ENCODE assay signal across 25 cellular contexts in the genomic region with DNA sequence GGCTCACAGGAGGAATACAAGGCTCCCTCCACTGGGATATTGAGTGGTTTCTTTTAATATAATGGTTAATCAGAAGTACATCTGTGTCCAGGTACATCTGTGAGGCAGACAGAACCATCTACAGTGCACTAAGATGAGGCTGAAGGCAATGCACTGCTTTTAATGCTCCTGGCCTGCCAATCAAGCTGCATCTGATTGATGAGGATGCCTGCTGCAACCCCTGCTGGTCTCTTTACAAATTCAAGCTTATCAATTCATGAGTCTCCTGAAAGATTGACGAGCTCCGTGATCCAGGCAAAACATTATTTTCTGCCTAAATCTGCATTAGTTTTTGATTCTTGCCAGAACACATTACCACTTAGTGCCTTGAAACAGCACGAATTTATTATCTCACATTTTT.
"Had no signal": no experiment of that assay in that cellular context is flagged by ENCODE, and none has a peak within 500 bp of the region (broad histone marks: within the 10 kb centered on the region; RNA-seq: fewer than 3 reads in every experiment).

No MANE protein-coding gene starts in this region.

- H3K27me3 Mint-ChIP-seq: dendritic cell treated with granulocyte-macrophage colony-stimulating factor and Interleukin-4, amounts not matched to agents 40 ng/mL and 50 ng/mL, for 4 days; effector memory CD8-positive, alpha-beta T cell had no signal

- ATAC-seq: effector memory CD8-positive, alpha-beta T cell; esophagus mucosa; foreskin keratinocyte; gastrocnemius medialis; gastroesophageal sphincter; heart left ventricle; heart right ventricle had no signal

- H3K9me3 Mint-ChIP-seq: dendritic cell treated with granulocyte-macrophage colony-stimulating factor and Interleukin-4, amounts not matched to agents 40 ng/mL and 50 ng/mL, for 4 days had no signal

- H3K36me3 ChIP-seq: colonic mucosa, esophagus muscularis mucosa, esophagus squamous epithelium, gastrocnemius medialis, gastroesophageal sphincter, heart left ventricle, heart right ventricle had no signal

- DNase-seq: colonic mucosa; cortex of kidney; dermis blood vessel endothelial cell; dorsolateral prefrontal cortex; effector CD4-positive, alpha-beta T cell; effector CD8-positive, alpha-beta T cell; effector memory CD4-positive, alpha-beta T cell; effector memory CD8-positive, alpha-beta T cell; erythroblast; esophagus squamous epithelium; foreskin fibroblast; foreskin keratinocyte; foreskin melanocyte; gastrocnemius medialis; glutamatergic neuron; head of caudate nucleus; heart left ventricle; heart right ventricle had no signal

- H2AFZ ChIP-seq: hepatocyte had no signal

- H3K27ac ChIP-seq: colonic mucosa, coronary artery, dorsolateral prefrontal cortex, epithelial cell of prostate, esophagus muscularis mucosa, esophagus squamous epithelium, foreskin keratinocyte, gastrocnemius medialis, gastroesophageal sphincter, heart left ventricle, heart right ventricle, hepatocyte had no signal

- H3K9me3 ChIP-seq: colonic mucosa, esophagus muscularis mucosa, esophagus squamous epithelium, gastrocnemius medialis, gastroesophageal sphincter, heart left ventricle had no signal

- H3K4me1 ChIP-seq: colonic mucosa, esophagus muscularis mucosa, foreskin keratinocyte, gastrocnemius medialis, gastroesophageal sphincter, heart left ventricle, heart right ventricle had no signal

- H3K4me3 ChIP-seq: colonic mucosa, coronary artery, dorsolateral prefrontal cortex, esophagus muscularis mucosa, esophagus squamous epithelium, gastrocnemius medialis, gastroesophageal sphincter, heart left ventricle, heart right ventricle, hepatocyte had no signal

- H3K4me3 Mint-ChIP-seq: dendritic cell treated with granulocyte-macrophage colony-stimulating factor and Interleukin-4, amounts not matched to agents 40 ng/mL and 50 ng/mL, for 4 days; effector memory CD8-positive, alpha-beta T cell had no signal

- H3K27me3 ChIP-seq: colonic mucosa, esophagus squamous epithelium, foreskin keratinocyte, gastrocnemius medialis, hepatocyte had no signal

- H3K27ac Mint-ChIP-seq: dendritic cell treated with granulocyte-macrophage colony-stimulating factor and Interleukin-4, amounts not matched to agents 40 ng/mL and 50 ng/mL, for 4 days; effector memory CD8-positive, alpha-beta T cell had no signal

- H3K4me2 ChIP-seq: hepatocyte had no signal

- H3K79me2 ChIP-seq: hepatocyte had no signal
